ENCODE assay signal across 15 cellular contexts in the genomic region with DNA sequence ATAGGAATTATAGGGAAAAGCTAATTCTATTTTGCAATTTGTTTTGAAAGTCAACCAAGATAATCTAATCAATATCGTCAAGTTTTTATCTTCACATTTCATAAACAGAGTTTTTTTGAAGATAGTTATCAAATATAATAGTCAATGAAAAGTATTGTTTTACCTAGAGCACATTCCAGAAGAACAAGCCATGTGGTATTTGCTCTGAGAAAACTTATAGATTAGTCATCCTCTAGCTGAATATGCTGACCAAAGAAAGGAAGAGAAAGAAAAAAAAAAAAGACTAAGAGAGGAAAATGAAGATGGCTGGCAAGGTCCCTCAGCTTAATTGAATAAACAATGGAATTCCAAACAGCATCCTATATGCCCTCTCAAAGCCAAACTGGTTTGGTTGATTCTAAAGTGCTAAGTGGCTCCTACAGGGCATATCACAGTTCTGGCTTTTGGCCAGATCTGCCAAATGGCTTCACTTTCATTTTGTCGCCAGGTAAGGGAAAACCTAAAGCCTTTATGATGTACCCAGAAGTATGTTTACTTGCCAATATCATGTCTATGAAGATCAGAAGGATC.
DNase-seq lines count a peak whose midpoint lies in the region; ATAC-seq and TF ChIP-seq lines count a peak whose summit lies in the region.
"Had no signal": no experiment of that assay in that cellular context is flagged by ENCODE, and none has a peak within 500 bp of the region (broad histone marks: within the 10 kb centered on the region; RNA-seq: fewer than 3 reads in every experiment).

No MANE protein-coding gene starts in this region.

- H3K4me3 ChIP-seq in AG04450 (ENCODE audit: low read depth, low read length) = no peak overlapping the region
- H3K4me3 ChIP-seq: BLaER1 treated with 17β-estradiol and CSF1 and Interleukin-3, amounts not matched to agents 10 nM and 100 nM; dorsolateral prefrontal cortex; hepatocyte; thoracic aorta had no signal

- no peak for TF ChIP-seq CTCF in AG04450 (IDR thresholded peaks at IDR 0.05; ENCODE audit: low read depth, low read length)

- CTCF ChIA-PET in AG04450 (lab: Charles Lee) = no interaction called here

- no peak overlapping the region for H3K27ac ChIP-seq in AG04450 (ENCODE audit: low read depth, low read length)
- H3K27ac ChIP-seq: BLaER1 treated with 17β-estradiol and CSF1 and Interleukin-3, amounts not matched to agents 10 nM and 100 nM; dorsolateral prefrontal cortex; hepatocyte; thoracic aorta had no signal

- no peaks in the 10 kb centered on the region for H3K9me3 ChIP-seq in AG04450 (ENCODE audit: control insufficient read depth, insufficient read depth, low read length)
- H3K9me3 ChIP-seq: BLaER1 treated with 17β-estradiol and CSF1 and Interleukin-3, amounts not matched to agents 10 nM and 100 nM; thoracic aorta had no signal

- ATAC-seq in GM21528 (IDR thresholded peaks at IDR 0.05; ENCODE audit: low FRiP score, unreplicated experiment) = no peak

- DNase-seq in AG04450 (ENCODE audit: low read depth, low spot score) = peak; percentile 11
- peak; percentile 22 for DNase-seq in HT-29 (ENCODE audit: low spot score)
- peak; percentile 3 for DNase-seq in RPMI7951 (ENCODE audit: low read depth)
- peak; percentile 2 for DNase-seq in fibroblast of the conjunctiva (ENCODE audit: low read depth)
- no peak for DNase-seq in Ammon's horn (ENCODE audit: low spot score)
- DNase-seq in NCI-H1092 treated with DMSO at 0.1 percent for 48 hours (lab: John Stamatoyannopoulos, UW) = no peak
- DNase-seq in NCI-H2081 treated with DMSO at 0.1 percent for 48 hours (lab: John Stamatoyannopoulos, UW) = no peak
- DNase-seq: activated CD8-positive, alpha-beta memory T cell treated with anti-CD3 and anti-CD28 coated beads for 24 hours; dorsolateral prefrontal cortex; Kasumi-1; midbrain had no signal

- POLR2A ChIA-PET in AG04450 (lab: Yijun Ruan, JAX) = interaction anchor here (1.3 kb wide), 2 partner anchors 10 to 50 kb away, joined by 3 to 4 read pairs; no protein-coding TSS in a partner anchor

- no peaks in the 10 kb centered on the region for H3K27me3 ChIP-seq in AG04450 (ENCODE audit: control insufficient read depth, insufficient read depth, low read length)
- H3K27me3 ChIP-seq: BLaER1 treated with 17β-estradiol and CSF1 and Interleukin-3, amounts not matched to agents 10 nM and 100 nM; dorsolateral prefrontal cortex; hepatocyte had no signal

Comparison
In these comparisons a context has a peak if more than half of its experiments do, and no peak if none do; other contexts are left out.
1. DNase-seq: peak in AG04450 (single experiment), HT-29 (single experiment), RPMI7951 (single experiment) and fibroblast of the conjunctiva (single experiment); none in Ammon's horn (single experiment), NCI-H1092 treated with DMSO at 0.1 percent for 48 hours (single experiment) and NCI-H2081 treated with DMSO at 0.1 percent for 48 hours (single experiment).